Comparison of ENCODE assay signal across 9 cellular contexts in the genomic region with DNA sequence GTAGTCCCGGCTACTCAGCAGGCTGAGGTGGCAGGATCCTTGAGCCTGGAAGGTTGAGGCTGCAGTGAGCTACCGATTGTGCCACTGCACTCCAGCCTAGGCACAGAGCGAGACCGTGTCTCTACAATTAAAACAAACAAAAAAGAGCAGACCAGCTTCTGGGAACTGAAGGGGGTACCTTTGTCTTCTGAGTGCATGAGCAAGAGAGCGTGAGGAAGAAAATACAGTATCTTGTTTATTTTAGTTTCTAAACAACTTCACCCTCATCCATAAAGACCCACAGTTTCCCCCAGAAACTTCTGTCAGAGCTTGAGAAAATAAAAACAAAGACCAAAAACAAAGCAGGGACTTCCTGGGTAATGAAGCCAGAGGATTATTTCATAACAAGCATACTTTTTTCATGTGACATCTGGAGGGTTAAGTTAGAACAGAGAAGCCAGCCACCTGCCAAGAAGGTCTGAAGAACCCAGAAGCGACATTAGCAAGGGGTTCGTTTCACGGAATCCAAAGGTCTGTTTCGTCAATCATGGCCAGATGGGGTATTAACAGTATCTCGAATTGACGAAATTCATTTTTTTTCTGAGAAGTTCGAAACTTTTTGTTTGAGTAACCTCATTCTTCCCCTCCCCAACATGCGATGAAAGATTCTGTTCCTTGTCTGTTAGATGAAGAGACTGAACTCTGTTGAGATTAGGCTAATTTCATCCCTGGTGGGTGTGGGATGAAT. TPM values are rescaled to one million over a fixed set of nuclear protein-coding genes. Genes with fewer than 3 reads are reported as not detected.
DNase-seq lines count a peak whose midpoint lies in the region; ATAC-seq and TF ChIP-seq lines count a peak whose summit lies in the region.
"Had no signal": no experiment of that assay in that cellular context is flagged by ENCODE, and none has a peak within 500 bp of the region (broad histone marks: within the 10 kb centered on the region; RNA-seq: fewer than 3 reads in every experiment).

No MANE protein-coding gene starts in this region.

- H3K4me3 ChIP-seq in uterus, result no peak overlapping the region

- H3K9me3 ChIP-seq in uterus, result no peaks in the 10 kb centered on the region

- H3K4me1 ChIP-seq in uterus, result peaks cover 0 to 4% of the 10 kb centered on the region in 2 donors

- H3K27ac Mint-ChIP-seq in activated naive CD4-positive, alpha-beta T cell treated with anti-CD3 and anti-CD28 coated beads, Interleukin-2, amount 50 U/mL, for 24 hours, result peak overlapping the region; percentile 90

- peak overlapping the region; percentile 42 for H3K4me3 Mint-ChIP-seq in activated naive CD4-positive, alpha-beta T cell treated with anti-CD3 and anti-CD28 coated beads, Interleukin-2, amount 50 U/mL, for 24 hours

- H3K4me1 Mint-ChIP-seq in activated naive CD4-positive, alpha-beta T cell treated with anti-CD3 and anti-CD28 coated beads, Interleukin-2, amount 50 U/mL, for 24 hours, result peaks cover 75% of the 10 kb centered on the region

- H3K27ac ChIP-seq in uterus, result peak overlapping the region; percentile 25 to 56

- H3K27me3 ChIP-seq in uterus, result no peaks in the 10 kb centered on the region

- intact Hi-C loops in uterus (cut with DNase I; ENCODE audit: low total_unique reads), result no loop called here

- H3K36me3 ChIP-seq in uterus, result no peaks in the 10 kb centered on the region

- TF ChIP-seq CTCF in uterus (IDR thresholded peaks at IDR 0.05), result no peak

- peak; percentile 58 for DNase-seq in stimulated activated CD4-positive, alpha-beta T cell treated with anti-CD3 and anti-CD28 coated beads, Interleukin-15, amount 100 ng/mL, for 24 hours
- no peak for DNase-seq in stimulated activated CD4-positive, alpha-beta T cell treated with anti-CD3 and anti-CD28 coated beads, Interleukin-4, amount 100 ng/mL, for 1 hour
- DNase-seq in uterus (no peak), NCI-H510A (lab: John Stamatoyannopoulos, UW) (no peak), SW 1271 (lab: John Stamatoyannopoulos, UW) (no peak)
- no peak for DNase-seq in NK-92 treated with Interleukin-12 subunit alpha and Interleukin-12 subunit beta, amount 100 ng/mL, for 24 hours (lab: John Stamatoyannopoulos, UW)

- H3K27me3 Mint-ChIP-seq in activated naive CD4-positive, alpha-beta T cell treated with anti-CD3 and anti-CD28 coated beads, Interleukin-2, amount 50 U/mL, for 24 hours, result no peaks in the 10 kb centered on the region

- no peak for TF ChIP-seq POLR2A in uterus (IDR thresholded peaks at IDR 0.05)

- ATAC-seq in HG03064 (IDR thresholded peaks at IDR 0.05; ENCODE audit: low read depth, unreplicated experiment), result peak; percentile 46
- ATAC-seq: left lobe of liver had no signal

- peaks cover 6% of the 10 kb centered on the region for H3K9me3 Mint-ChIP-seq in activated naive CD4-positive, alpha-beta T cell treated with anti-CD3 and anti-CD28 coated beads, Interleukin-2, amount 50 U/mL, for 24 hours

- peaks cover 3% of the 10 kb centered on the region for H3K36me3 Mint-ChIP-seq in activated naive CD4-positive, alpha-beta T cell treated with anti-CD3 and anti-CD28 coated beads, Interleukin-2, amount 50 U/mL, for 24 hours

RNA-seq across cellular contexts. Expression of a gene that starts 10.2 kb away (rescaled TPM):
- total RNA-seq in uterus, result under 1 TPM in 2 of 4 donors, not detected in 2; 0.15 to 0.28 TPM

RNA-seq across cellular contexts. Expression of a gene that starts 16.5 kb away (rescaled TPM):
- total RNA-seq in uterus, result 100 to 1,000 TPM in 3 of 4 donors, 10 to 100 TPM in 1; 64.4 to 163 (median 146) TPM
